In genomic region chr5:134738133-134738962, GRCh38 we compare ENCODE assay signal across 8 cellular contexts. TPM values are rescaled to one million over a fixed set of nuclear protein-coding genes. Genes with fewer than 3 reads are reported as not detected.
DNase-seq lines count a peak whose midpoint lies in the region; ATAC-seq and FAIRE-seq lines count a peak whose summit lies in the region.

Gene CAMLG (plus strand): TSS chr5:134738548. CDS start chr5:134738621, 73 bp downstream.

- H3K4me1 Mint-ChIP-seq in activated CD8-positive, alpha-beta memory T cell treated with anti-CD3 and anti-CD28 coated beads, Interleukin-2, amount 10 ng/mL, durations not matched to agents 7 days and 5 days, result peaks cover 29% of the 10 kb centered on the region

- peak within 1 kb of the TSS; percentile 55 for H3K4me2 ChIP-seq in mesendoderm (ENCODE audit: low read length)

- H3K4me3 ChIP-seq in endocrine pancreas (ENCODE audit: control insufficient read depth, insufficient read depth, low read length) (peak within 1 kb of the TSS; percentile 79), mesendoderm (ENCODE audit: low read length) (peak within 1 kb of the TSS; percentile 59)

- H4K5ac ChIP-seq in mesendoderm (ENCODE audit: low read length), result peak within 1 kb of the TSS; percentile 85

- peak within 1 kb of the TSS; percentile 91 for H3K27ac Mint-ChIP-seq in activated CD8-positive, alpha-beta memory T cell treated with anti-CD3 and anti-CD28 coated beads, Interleukin-2, amount 10 ng/mL, durations not matched to agents 7 days and 5 days

- no peak within 1 kb of the TSS for H4K8ac ChIP-seq in mesendoderm (ENCODE audit: low read depth, low read length)

- H3K4me1 ChIP-seq in endocrine pancreas (ENCODE audit: control insufficient read depth, insufficient read depth, low read length), result peaks cover 5% of the 10 kb centered on the region
- H3K4me1 ChIP-seq in mesendoderm (ENCODE audit: control insufficient read depth, low read depth, low read length), result no peaks in the 10 kb centered on the region

- FAIRE-seq in HTR-8/SVneo (lab: Jason Lieb, UNC), result peak; percentile 49

- H3K79me2 ChIP-seq in mesendoderm (ENCODE audit: control insufficient read depth, insufficient read depth, low read length), result peaks cover 2% of the 10 kb centered on the region

- peak within 1 kb of the TSS; percentile 88 for H3K9ac ChIP-seq in endocrine pancreas (ENCODE audit: control insufficient read depth, insufficient read depth, low read length)
- H3K9ac ChIP-seq in mesendoderm (ENCODE audit: low read length), result peak within 1 kb of the TSS; percentile 78

- no peak within 1 kb of the TSS for H2AK5ac ChIP-seq in mesendoderm (ENCODE audit: low read length)

- H3K27me3 Mint-ChIP-seq in activated CD8-positive, alpha-beta memory T cell treated with anti-CD3 and anti-CD28 coated beads, Interleukin-2, amount 10 ng/mL, durations not matched to agents 7 days and 5 days, result no peaks in the 10 kb centered on the region

- H3K27me3 ChIP-seq in endocrine pancreas (ENCODE audit: control insufficient read depth, insufficient read depth, low read length) (no peaks in the 10 kb centered on the region), mesendoderm (ENCODE audit: insufficient read depth, low read length, poor library complexity) (no peaks in the 10 kb centered on the region)

- H3K36me3 Mint-ChIP-seq in activated CD8-positive, alpha-beta memory T cell treated with anti-CD3 and anti-CD28 coated beads, Interleukin-2, amount 10 ng/mL, durations not matched to agents 7 days and 5 days, result peaks cover 5% of the 10 kb centered on the region

- H3K23ac ChIP-seq in mesendoderm (ENCODE audit: low read length), result no peak within 1 kb of the TSS

- no peak within 1 kb of the TSS for H2BK5ac ChIP-seq in mesendoderm (ENCODE audit: low read length)

- peak within 1 kb of the TSS; percentile 97 for H3K4me3 Mint-ChIP-seq in activated CD8-positive, alpha-beta memory T cell treated with anti-CD3 and anti-CD28 coated beads, Interleukin-2, amount 10 ng/mL, durations not matched to agents 7 days and 5 days

- peak; percentile 92 for DNase-seq in Caki2 (ENCODE audit: low read depth)
- DNase-seq in HTR-8/SVneo (ENCODE audit: insufficient read length, low spot score), result peak; percentile 93
- peak; percentile 96 for DNase-seq in NOMO-1 treated with dmso at 0.1 percent for 144 hours (lab: John Stamatoyannopoulos, UW; ENCODE audit: unreplicated experiment)
- peak; percentile 99 for DNase-seq in activated CD8-positive, alpha-beta memory T cell treated with anti-CD3 and anti-CD28 coated beads, Interleukin-2, amount 10 ng/mL, durations not matched to agents 7 days and 5 days
- DNase-seq in mesendoderm, result peak; percentile 99
- DNase-seq in stimulated activated CD8-positive, alpha-beta memory T cell treated with anti-CD3 and anti-CD28 coated beads, Interleukin-15, amount 100 ng/mL, for 1 hour (ENCODE audit: low read depth), result peak; percentile 93

- H3K4ac ChIP-seq in mesendoderm (ENCODE audit: low read depth, low read length), result no peak within 1 kb of the TSS

- peak within 1 kb of the TSS; percentile 9 for H3K27ac ChIP-seq in mesendoderm (ENCODE audit: low read depth, low read length)

- peak within 1 kb of the TSS; percentile 83 for H3K56ac ChIP-seq in mesendoderm (ENCODE audit: low read length)

- in situ Hi-C loops in Caki2 (cut with HindIII; ENCODE audit: low pct_unique_long_range_greater_than_20kb, low sequenced_read_pairs), result no loop called here

- peaks cover 3% of the 10 kb centered on the region for H3K79me1 ChIP-seq in mesendoderm (ENCODE audit: low read length)

- H2BK15ac ChIP-seq in mesendoderm (replicated peaks; ENCODE audit: low read depth), result no peak within 1 kb of the TSS

- no CpG with 5 or more reads among the region's 66 CpGs for WGBS in mesendoderm (ENCODE audit: extremely low coverage, insufficient coverage, low lambda C conversion rate)

- CTCF ChIA-PET in activated CD8-positive, alpha-beta memory T cell treated with anti-CD3 and anti-CD28 coated beads, Interleukin-2, amount 10 ng/mL, durations not matched to agents 7 days and 5 days (lab: Charles Lee), result interaction anchor here (0.7 to 6.4 kb wide), 22 partner anchors 9 to 513 kb away, joined by 3 to 72 read pairs (median 5); partner anchors contain the start of genes C5orf24, DDX46, PCBD2 and PPP2CA

- no peaks in the 10 kb centered on the region for H3K9me3 Mint-ChIP-seq in activated CD8-positive, alpha-beta memory T cell treated with anti-CD3 and anti-CD28 coated beads, Interleukin-2, amount 10 ng/mL, durations not matched to agents 7 days and 5 days (ENCODE audit: low read depth)

- no peaks in the 10 kb centered on the region for H3K9me3 ChIP-seq in endocrine pancreas (ENCODE audit: control insufficient read depth, low read length)

- no peak within 1 kb of the TSS for H2BK120ac ChIP-seq in mesendoderm (ENCODE audit: low read depth, low read length)

- H3K18ac ChIP-seq in mesendoderm (ENCODE audit: low read length), result peak within 1 kb of the TSS; percentile 55

- ATAC-seq in GM21367 (IDR thresholded peaks at IDR 0.05; ENCODE audit: unreplicated experiment), result peak; percentile 89
- peak; percentile 98 for ATAC-seq in activated CD8-positive, alpha-beta memory T cell treated with anti-CD3 and anti-CD28 coated beads, Interleukin-2, amount 10 ng/mL, durations not matched to agents 7 days and 5 days

- no peaks in the 10 kb centered on the region for H3K36me3 ChIP-seq in endocrine pancreas (ENCODE audit: control insufficient read depth, insufficient read depth, low read length)
- H3K36me3 ChIP-seq in mesendoderm (ENCODE audit: control insufficient read depth, insufficient read depth, low read length), result no peaks in the 10 kb centered on the region

RNA-seq across cellular contexts. Expression of gene CAMLG, which starts in this region (rescaled TPM):
- total RNA-seq in Caki2 (2014; rRNA removed; shearing (Covaris generic); ENCODE audit: low replicate concordance), result 19.8 and 21.7 TPM in 2 replicates
- 10 to 100 TPM; 20.4 to 28.4 TPM for total RNA-seq in activated CD8-positive, alpha-beta memory T cell treated with anti-CD3 and anti-CD28 coated beads, Interleukin-2, amount 10 ng/mL, durations not matched to agents 7 days and 5 days
- 31.7 TPM for polyA plus RNA-seq in mesendoderm (2013, experiment 1 of 2)
- 34.6 TPM for polyA plus RNA-seq in mesendoderm (2013, experiment 2 of 2)

Comparison
In these comparisons a context has a peak if more than half of its experiments do, and no peak if none do; other contexts are left out.
1. Peak in every context shown above with its lines: DNase-seq, ATAC-seq, H3K4me3 ChIP-seq and H3K27ac ChIP-seq.